27 cellular contexts compared by ENCODE assay signal in the genomic region with DNA sequence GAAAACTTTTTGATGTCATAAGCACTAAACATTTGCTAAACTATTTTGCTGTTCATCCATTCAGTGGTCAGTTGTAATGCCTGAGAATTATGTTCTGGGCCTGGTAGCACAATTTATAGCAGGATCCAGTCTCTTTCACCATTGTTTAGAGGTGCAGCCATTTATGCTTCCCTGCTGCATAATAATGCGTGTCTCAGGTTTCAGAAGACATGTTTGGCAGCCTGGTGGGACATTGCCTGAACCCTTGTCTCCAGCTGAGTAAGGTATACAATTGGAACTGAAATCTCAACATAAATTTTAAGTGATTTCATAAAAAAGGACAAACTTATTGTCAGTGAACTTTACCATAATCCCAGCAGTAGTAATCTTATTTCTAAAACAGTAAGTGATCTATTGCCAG.
"Had no signal": no experiment of that assay in that cellular context is flagged by ENCODE, and none has a peak within 500 bp of the region (broad histone marks: within the 10 kb centered on the region; RNA-seq: fewer than 3 reads in every experiment).

No MANE protein-coding gene starts in this region.

- H3K79me2 ChIP-seq: parathyroid adenoma had no signal

- H3K27me3 ChIP-seq: esophagus muscularis mucosa, foreskin keratinocyte, heart left ventricle, left lung, sigmoid colon had no signal

- H3K9me3 ChIP-seq: esophagus muscularis mucosa, heart left ventricle, left lung, lower lobe of right lung, psoas muscle, sigmoid colon, thoracic aorta had no signal

- DNase-seq: activated CD4-positive, alpha-beta T cell treated with anti-CD3 and anti-CD28 coated beads for 36 hours; activated effector memory CD4-positive, alpha-beta T cell treated with Interleukin-2 at 50 U/mL for 16 hours; activated naive CD4-positive, alpha-beta T cell treated with Interleukin-2 at 50 U/mL for 16 hours; activated T-cell treated with anti-CD3 and anti-CD28 coated beads for 4 hours; anterior cingulate cortex; foreskin keratinocyte; heart left ventricle; left lung; lower lobe of right lung; mesenchymal stem cell; naive thymus-derived CD8-positive, alpha-beta T cell; occipital lobe; psoas muscle; sigmoid colon; small intestine; stimulated activated CD4-positive, alpha-beta T cell treated with anti-CD3 and anti-CD28 coated beads, Interleukin-4, amount 100 ng/mL, for 24 hours; trophoblast cell had no signal

- ATAC-seq: activated CD4-positive, alpha-beta T cell treated with anti-CD3 and anti-CD28 coated beads for 36 hours; foreskin keratinocyte; heart left ventricle; left lung; lower lobe of right lung; naive thymus-derived CD8-positive, alpha-beta T cell; psoas muscle; stimulated activated effector memory CD8-positive, alpha-beta T cell treated with anti-CD3 and anti-CD28 coated beads, Interleukin-12 subunit alpha, Interleukin-12 subunit beta, amount 100 ng/mL, for 72 hours; WTC11 had no signal

- H3K9ac ChIP-seq: parathyroid adenoma had no signal

- H3K4me1 ChIP-seq: esophagus muscularis mucosa, foreskin keratinocyte, heart left ventricle, left lung, lower lobe of right lung, parathyroid adenoma, sigmoid colon had no signal

- H3K9me3 Mint-ChIP-seq: central memory CD8-positive, alpha-beta T cell; dendritic cell treated with granulocyte-macrophage colony-stimulating factor and Interleukin-4, amounts not matched to agents 40 ng/mL and 50 ng/mL, for 4 days; naive thymus-derived CD8-positive, alpha-beta T cell; neural crest cell; stimulated activated effector memory CD8-positive, alpha-beta T cell treated with anti-CD3 and anti-CD28 coated beads, Interleukin-12 subunit alpha, Interleukin-12 subunit beta, amount 100 ng/mL, for 72 hours; stimulated activated naive CD8-positive, alpha-beta T cell treated with anti-CD3 and anti-CD28 coated beads, Interleukin-15, Interleukin-2, amounts not matched to agents 100 ng/mL and 50 ng/mL, for 24 hours; WTC11 had no signal

- H3K4me3 ChIP-seq: esophagus muscularis mucosa, heart left ventricle, left lung, lower lobe of right lung, psoas muscle, sigmoid colon, thoracic aorta had no signal

- H2AFZ ChIP-seq: parathyroid adenoma had no signal

- H3K36me3 Mint-ChIP-seq: WTC11 had no signal

- H3K27me3 Mint-ChIP-seq: activated CD4-positive, alpha-beta T cell treated with anti-CD3 and anti-CD28 coated beads for 36 hours; activated naive CD8-positive, alpha-beta T cell; central memory CD8-positive, alpha-beta T cell; dendritic cell treated with granulocyte-macrophage colony-stimulating factor and Interleukin-4, amounts not matched to agents 40 ng/mL and 50 ng/mL, for 4 days; naive thymus-derived CD8-positive, alpha-beta T cell; stimulated activated naive CD8-positive, alpha-beta T cell treated with anti-CD3 and anti-CD28 coated beads, Interleukin-15, Interleukin-2, amounts not matched to agents 100 ng/mL and 50 ng/mL, for 24 hours had no signal

- H3K27ac Mint-ChIP-seq: activated CD4-positive, alpha-beta T cell treated with anti-CD3 and anti-CD28 coated beads for 36 hours; activated naive CD8-positive, alpha-beta T cell; dendritic cell treated with granulocyte-macrophage colony-stimulating factor and Interleukin-4, amounts not matched to agents 40 ng/mL and 50 ng/mL, for 4 days; naive thymus-derived CD8-positive, alpha-beta T cell; stimulated activated effector memory CD8-positive, alpha-beta T cell treated with anti-CD3 and anti-CD28 coated beads, Interleukin-12 subunit alpha, Interleukin-12 subunit beta, amount 100 ng/mL, for 72 hours; stimulated activated naive CD8-positive, alpha-beta T cell treated with anti-CD3 and anti-CD28 coated beads, Interleukin-15, Interleukin-2, amounts not matched to agents 100 ng/mL and 50 ng/mL, for 24 hours; WTC11 had no signal

- H3K4me1 Mint-ChIP-seq: activated CD4-positive, alpha-beta T cell treated with anti-CD3 and anti-CD28 coated beads for 36 hours; central memory CD8-positive, alpha-beta T cell; naive thymus-derived CD8-positive, alpha-beta T cell; stimulated activated effector memory CD8-positive, alpha-beta T cell treated with anti-CD3 and anti-CD28 coated beads, Interleukin-12 subunit alpha, Interleukin-12 subunit beta, amount 100 ng/mL, for 72 hours had no signal

- H3K4me3 Mint-ChIP-seq: activated CD4-positive, alpha-beta T cell treated with anti-CD3 and anti-CD28 coated beads for 36 hours; activated naive CD8-positive, alpha-beta T cell; central memory CD8-positive, alpha-beta T cell; dendritic cell treated with granulocyte-macrophage colony-stimulating factor and Interleukin-4, amounts not matched to agents 40 ng/mL and 50 ng/mL, for 4 days; naive thymus-derived CD8-positive, alpha-beta T cell; neural crest cell; stimulated activated effector memory CD8-positive, alpha-beta T cell treated with anti-CD3 and anti-CD28 coated beads, Interleukin-12 subunit alpha, Interleukin-12 subunit beta, amount 100 ng/mL, for 72 hours; stimulated activated naive CD8-positive, alpha-beta T cell treated with anti-CD3 and anti-CD28 coated beads, Interleukin-15, Interleukin-2, amounts not matched to agents 100 ng/mL and 50 ng/mL, for 24 hours; WTC11 had no signal

- H3K27ac ChIP-seq: esophagus muscularis mucosa, foreskin keratinocyte, heart left ventricle, left lung, lower lobe of right lung, parathyroid adenoma, psoas muscle, sigmoid colon, thoracic aorta had no signal

- H3K36me3 ChIP-seq: thoracic aorta had no signal
